22 cellular contexts compared by ENCODE assay signal in the genomic region with DNA sequence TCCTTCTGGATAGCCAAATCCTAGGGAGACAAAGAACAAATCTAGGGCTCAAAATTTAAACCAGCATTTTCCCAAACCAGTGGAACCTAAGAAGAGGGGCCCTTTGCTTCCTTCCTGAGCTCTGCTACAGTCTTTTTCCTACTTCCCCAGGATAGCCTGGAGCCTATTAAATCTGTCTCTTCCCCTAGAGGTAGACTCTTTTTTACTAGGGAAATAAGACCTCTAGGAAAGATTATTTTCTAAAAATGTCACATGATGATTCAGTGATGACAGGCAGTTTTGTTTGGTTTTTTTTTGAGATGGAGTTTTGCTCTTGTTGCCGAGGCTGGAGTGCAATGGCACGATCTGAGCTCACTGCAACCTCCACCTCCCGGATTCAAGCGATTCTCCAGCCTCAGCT. TPM values are rescaled to one million over a fixed set of nuclear protein-coding genes. Genes with fewer than 3 reads are reported as not detected.
A peak's percentile ranks its signal among the peaks of the same experiment; 100 is the strongest.
DNase-seq lines count a peak whose midpoint lies in the region; ATAC-seq, FAIRE-seq and TF ChIP-seq lines count a peak whose summit lies in the region.
"Had no signal": no experiment of that assay in that cellular context is flagged by ENCODE, and none has a peak within 500 bp of the region (broad histone marks: within the 10 kb centered on the region; RNA-seq: fewer than 3 reads in every experiment).

No MANE protein-coding gene starts in this region.

- TF ChIP-seq EP300 in K562 (IDR thresholded peaks at IDR 0.05; ENCODE audit: low read length) (no peak), transverse colon (IDR thresholded peaks at IDR 0.05; ENCODE audit: low read depth) (no peak)

- WGBS in K562 (ENCODE audit: insufficient coverage, low coverage, missing lambda C conversion rate), result 71% methylated on average over 4 of the region's 4 CpGs
- 88 to 94% methylated on average over 3 to 4 of the region's 4 CpGs for WGBS in transverse colon (ENCODE audit: low coverage in 1 of 2), 2 donors

- CTCF ChIA-PET in K562 (lab: Yijun Ruan, JAX; ENCODE audit: low intra/inter-chr PET ratio), result no interaction called here
- CTCF ChIA-PET in A673 (lab: Charles Lee), result no interaction called here

- H3K4me1 ChIP-seq in BLaER1 (peaks cover 17% of the 10 kb centered on the region), K562 (replicated peaks in 1 of 2; ENCODE audit: control insufficient read depth in 2 of 2, insufficient read depth in 2 of 2, low read length in 2 of 2) (no peaks in the 10 kb centered on the region), A673 (ENCODE audit: insufficient read depth, low read length, poor library complexity, severe bottlenecking) (peaks cover 4% of the 10 kb centered on the region), transverse colon (no peaks in the 10 kb centered on the region)
- H3K4me1 ChIP-seq: SJSA1 had no signal

- no peaks in the 10 kb centered on the region for H3K9me1 ChIP-seq in K562 (ENCODE audit: control insufficient read depth, insufficient read depth, low read length)

- POLR2A ChIA-PET in K562 (lab: Yijun Ruan, JAX), result interaction anchor here (0.7 to 2.6 kb wide), 5 partner anchors 10 to 28 kb away, joined by 3 to 9 read pairs (median 3); no protein-coding TSS in a partner anchor
- POLR2A ChIA-PET in A673 (lab: Charles Lee; ENCODE audit: low non-redundant PET), result no interaction called here

- intact Hi-C loops in K562 (cut with micrococcal nuclease) (no loop called here), A673 (cut with micrococcal nuclease; ENCODE audit: unreplicated experiment) (no loop called here), transverse colon (cut with DNase I; ENCODE audit: low total_unique reads) (no loop called here)

- H3K9ac ChIP-seq in BLaER1, result no peak overlapping the region
- H3K9ac ChIP-seq in K562 (ENCODE audit: insufficient read depth in 1 of 2, low read depth in 2 of 2, low read length in 2 of 2), result no peak overlapping the region
- H3K9ac ChIP-seq: GM23248 had no signal

- no peak overlapping the region for H2AFZ ChIP-seq in K562 (ENCODE audit: low read depth, low read length)
- H2AFZ ChIP-seq: GM23248, PC-9 had no signal

- in situ Hi-C loops in K562 (cut with MboI), result no loop called here
- in situ Hi-C loops in transverse colon (cut with MboI; ENCODE audit: low pct_ligation_motif_present in 1 of 4, low pct_unique_long_range_greater_than_20kb in 1 of 4, low sequenced_read_pairs in 3 of 4), result no loop called here

- TF ChIP-seq POLR2A in K562 (conservative IDR thresholded peaks at IDR 0.05), result no peak
- no peak for TF ChIP-seq POLR2A in transverse colon (IDR thresholded peaks at IDR 0.05)

- H3K4me2 ChIP-seq in BLaER1, result peak overlapping the region; percentile 32; the same call in 1 of the 2 replicates
- H3K4me2 ChIP-seq in K562 (ENCODE audit: insufficient read depth, low read length), result no peak overlapping the region
- H3K4me2 ChIP-seq: PC-9 had no signal

- H3K27ac ChIP-seq in 22Rv1 (peak overlapping the region; percentile 63), BLaER1 (no peak overlapping the region), K562 (ENCODE audit: extremely low read depth, low read depth, low read length) (no peak overlapping the region), A673 (ENCODE audit: low read depth, low read length, poor library complexity, severe bottlenecking) (no peak overlapping the region), transverse colon (no peak overlapping the region)
- H3K27ac ChIP-seq: GM23248, PC-9, SJSA1 had no signal

- FAIRE-seq in K562 (lab: Jason Lieb, UNC), result no peak
- FAIRE-seq: D721Med had no signal

- H4K20me1 ChIP-seq in BLaER1 (no peaks in the 10 kb centered on the region), K562 (replicated peaks; ENCODE audit: control insufficient read depth, insufficient read depth, low read length) (no peaks in the 10 kb centered on the region)

- H3K36me3 ChIP-seq in BLaER1, result peaks cover 100% of the 10 kb centered on the region
- H3K36me3 ChIP-seq in K562 (ENCODE audit: control insufficient read depth, insufficient read depth, low read length), result peaks cover 92% of the 10 kb centered on the region
- H3K36me3 ChIP-seq in A673 (ENCODE audit: insufficient read depth, low read length, poor library complexity, severe bottlenecking), result peaks cover 83% of the 10 kb centered on the region
- peaks cover 0 to 57% (median 28%) of the 10 kb centered on the region in 4 donors for H3K36me3 ChIP-seq in transverse colon

- H3K9me3 ChIP-seq in BLaER1 (no peaks in the 10 kb centered on the region), K562 (replicated peaks; ENCODE audit: control insufficient read depth, insufficient read depth, low read depth, low read length) (no peaks in the 10 kb centered on the region), A673 (ENCODE audit: low read depth, low read length, poor library complexity, severe bottlenecking) (no peaks in the 10 kb centered on the region), transverse colon (no peaks in the 10 kb centered on the region)
- H3K9me3 ChIP-seq: SJSA1 had no signal

- no peaks in the 10 kb centered on the region for H3K79me2 ChIP-seq in K562 (ENCODE audit: control insufficient read depth, insufficient read depth, low read length)

- no TSS peak for BruUV-seq in K562 (replicated peaks; lab: Mats Ljungman, UMichigan)
- BruUV-seq in A673 (replicated peaks; lab: Mats Ljungman, UMichigan), result no TSS peak

- TF ChIP-seq RAD21 in K562 (CRISPR knock-in tag; conservative IDR thresholded peaks at IDR 0.05 in 1 of 2, IDR thresholded peaks at IDR 0.05 in 1 of 2), result no peak

- H3K4me3 ChIP-seq in BLaER1 (no peak overlapping the region), LNCaP clone FGC (ENCODE audit: low read depth, low read length) (peak overlapping the region; percentile 33), K562 (no peak overlapping the region), A673 (ENCODE audit: low read depth, low read length, poor library complexity, severe bottlenecking) (no peak overlapping the region), transverse colon (no peak overlapping the region)
- H3K4me3 ChIP-seq: GM23248, PC-9, SJSA1 had no signal

- H3K27me3 ChIP-seq in BLaER1 (no peaks in the 10 kb centered on the region), K562 (ENCODE audit: control insufficient read depth in 2 of 2, insufficient read depth in 2 of 2, low read length in 2 of 2) (no peaks in the 10 kb centered on the region), A673 (replicated peaks; ENCODE audit: insufficient read depth, low read depth, low read length, poor library complexity) (no peaks in the 10 kb centered on the region), transverse colon (no peaks in the 10 kb centered on the region)
- H3K27me3 ChIP-seq: SJSA1 had no signal

- no peak for DNase-seq in LNCaP clone FGC (ENCODE audit: low read depth)
- no peak for DNase-seq in K562 (ENCODE audit: extremely low read depth in 1 of 4, low spot score in 3 of 4)
- DNase-seq in activated CD8-positive, alpha-beta memory T cell treated with anti-CD3 and anti-CD28 coated beads, Interleukin-2, amount 50 U/mL, for 4 hours, result no peak
- no peak for DNase-seq in A673 (ENCODE audit: low spot score)
- DNase-seq in transverse colon, result no peak
- DNase-seq: CD4-positive, alpha-beta T cell; GM23248; H9; KBM-7; NCI-H1048; NCI-H1417 treated with DMSO at 0.1 percent for 48 hours; NCI-H187; NCI-H2081 treated with DMSO at 0.1 percent for 48 hours; NCI-H226; PC-9; Right ventricle myocardium superior had no signal

- no peak for ATAC-seq in K562
- no peak for ATAC-seq in GM21825 (IDR thresholded peaks at IDR 0.05; ENCODE audit: unreplicated experiment)

- TF ChIP-seq CTCF in 22Rv1 (IDR thresholded peaks at IDR 0.05) (no peak), LNCaP clone FGC (IDR thresholded peaks at IDR 0.05; ENCODE audit: control insufficient read depth, extremely low read depth, insufficient read depth) (no peak), K562 (IDR thresholded peaks at IDR 0.05 in 2 of 3, conservative IDR thresholded peaks at IDR 0.05 in 1 of 3; ENCODE audit: insufficient read depth in 2 of 3, low read depth in 1 of 3, low read length in 3 of 3) (no peak), A673 (conservative IDR thresholded peaks at IDR 0.05; ENCODE audit: low read depth, low read length) (no peak), transverse colon (IDR thresholded peaks at IDR 0.05) (no peak)

RNA-seq across cellular contexts. Expression of gene RMDN3, which starts 18.5 kb away (rescaled TPM):
- 63.2 and 82.7 TPM in 2 replicates for total RNA-seq in K562 (2011; cell fraction: chromatin; rRNA removed; ENCODE audit: low replicate concordance)
- total RNA-seq in K562 (2011; cell fraction: nucleolus; rRNA removed), result 59.7 and 60.7 TPM in 2 replicates
- 60.9 and 71.7 TPM in 2 replicates for total RNA-seq in K562 (2011; cell fraction: nucleoplasm; rRNA removed)
- total RNA-seq in K562 (2014; rRNA removed), result 25.9 and 33.8 TPM in 2 replicates
- 23.5 and 24.9 TPM in 2 replicates for total RNA-seq in K562 (2014; rRNA removed; fragmentation: Illumina TruSeq; extraction: Trizol)
- total RNA-seq in K562 (2015; rRNA removed; fragmentation: Illumina TruSeq; extraction: Trizol), result 25.4 and 26.4 TPM in 2 replicates
- 38.2 and 39.4 TPM in 2 replicates for total RNA-seq in K562 (2021)
- 28.9 and 32.7 TPM in 2 replicates for polyA plus RNA-seq in K562 (2011; rRNA removed)
- 22.9 and 23.4 TPM in 2 replicates for polyA plus RNA-seq in K562 (2011; cell fraction: cytosol; rRNA removed)
- 38.7 and 41.9 TPM in 2 replicates for polyA plus RNA-seq in K562 (2011; cell fraction: nucleus; rRNA removed)
- polyA plus RNA-seq in K562 (2012), result 32.4 and 38.8 TPM in 2 replicates
- polyA plus RNA-seq in K562 (2014; fragmentation: Illumina TruSeq; extraction: Trizol), result 31.4 and 33.3 TPM in 2 replicates
- polyA plus RNA-seq in K562 (2014; fragmentation: Nextera tagmentation; extraction: Ambion mirVana), result 1 to 10 TPM; 8.1 to 8.9 TPM
- 35.7 and 36.4 TPM in 2 replicates for polyA plus RNA-seq in K562 (2014; rRNA removed)
- 19.4 and 23.6 TPM in 2 replicates for polyA minus RNA-seq in K562 (2011; rRNA and poly(A)+ RNA removed)
- polyA minus RNA-seq in K562 (2011; cell fraction: cytosol; rRNA and poly(A)+ RNA removed), result 13.7 and 16.1 TPM in 2 replicates
- 13.3 and 25.8 TPM in 2 replicates for polyA minus RNA-seq in K562 (2011; cell fraction: nucleus; rRNA and poly(A)+ RNA removed)
- 50.8 and 50.9 TPM in 2 replicates for total RNA-seq in A673 (2021)
- total RNA-seq in transverse colon, result 100 to 1,000 TPM in 1 of 4 donors, 10 to 100 TPM in 3; 16.5 to 131 (median 32.7) TPM

RNA-seq across cellular contexts. Expression of gene GCHFR, which starts 27.3 kb away (rescaled TPM):
- total RNA-seq in K562 (2011; cell fraction: chromatin; rRNA removed; ENCODE audit: low replicate concordance), result 5.8 and 10.5 TPM in 2 replicates
- total RNA-seq in K562 (2011; cell fraction: nucleolus; rRNA removed), result 15.2 and 19.6 TPM in 2 replicates
- 9.9 and 10.0 TPM in 2 replicates for total RNA-seq in K562 (2011; cell fraction: nucleoplasm; rRNA removed)
- total RNA-seq in K562 (2014; rRNA removed) (81.2 and 83.5 TPM in 2 replicates), K562 (2014; rRNA removed; fragmentation: Illumina TruSeq; extraction: Trizol) (5.3 and 8.7 TPM in 2 replicates), K562 (2015; rRNA removed; fragmentation: Illumina TruSeq; extraction: Trizol) (28.2 and 30.0 TPM in 2 replicates), K562 (2021) (31.9 and 37.3 TPM in 2 replicates), A673 (2021) (7.1 and 10.8 TPM in 2 replicates), transverse colon (10 to 100 TPM; 22.5 to 58.5 (median 46.5) TPM)
- polyA plus RNA-seq in K562 (2011; rRNA removed) (20.8 and 33.6 TPM in 2 replicates), K562 (2014; fragmentation: Illumina TruSeq; extraction: Trizol) (16.0 and 25.7 TPM in 2 replicates), K562 (2014; fragmentation: Nextera tagmentation; extraction: Ambion mirVana) (10 to 100 TPM; 10.1 to 18.2 TPM), K562 (2014; rRNA removed) (55.2 and 75.1 TPM in 2 replicates)
- 73.6 and 108 TPM in 2 replicates for polyA plus RNA-seq in K562 (2011; cell fraction: cytosol; rRNA removed)
- 19.7 and 25.2 TPM in 2 replicates for polyA plus RNA-seq in K562 (2011; cell fraction: nucleus; rRNA removed)
- 27.0 and 47.9 TPM in 2 replicates for polyA plus RNA-seq in K562 (2012)
- 4.2 and 5.4 TPM in 2 replicates for polyA minus RNA-seq in K562 (2011; rRNA and poly(A)+ RNA removed)
- polyA minus RNA-seq in K562 (2011; cell fraction: cytosol; rRNA and poly(A)+ RNA removed), result 9.0 and 17.8 TPM in 2 replicates
- polyA minus RNA-seq in K562 (2011; cell fraction: nucleus; rRNA and poly(A)+ RNA removed), result 11.4 and 17.0 TPM in 2 replicates

RNA-seq across cellular contexts. Expression of gene C15orf62, which starts 33.2 kb away (rescaled TPM):
- total RNA-seq in K562 (2011; cell fraction: chromatin; rRNA removed; ENCODE audit: low replicate concordance), result 0.51 and 0.67 TPM in 2 replicates
- total RNA-seq in K562 (2011; cell fraction: nucleolus; rRNA removed), result 0.39 and 0.50 TPM in 2 replicates
- total RNA-seq in K562 (2011; cell fraction: nucleoplasm; rRNA removed), result 0.22 TPM in 1 of 2 replicates, not detected in the other
- total RNA-seq in K562 (2014; rRNA removed), result 0.29 and 0.36 TPM in 2 replicates
- total RNA-seq in K562 (2014; rRNA removed; fragmentation: Illumina TruSeq; extraction: Trizol), result 0.22 and 0.29 TPM in 2 replicates
- total RNA-seq in K562 (2015; rRNA removed; fragmentation: Illumina TruSeq; extraction: Trizol), result 0.57 and 0.76 TPM in 2 replicates
- total RNA-seq in K562 (2021), result 0.40 and 0.45 TPM in 2 replicates
- polyA plus RNA-seq in K562 (2011; rRNA removed), result 0.08 and 0.20 TPM in 2 replicates
- polyA plus RNA-seq in K562 (2011; cell fraction: cytosol; rRNA removed), result 0.12 and 0.15 TPM in 2 replicates
- polyA plus RNA-seq in K562 (2011; cell fraction: nucleus; rRNA removed), result 0.24 and 0.34 TPM in 2 replicates
- polyA plus RNA-seq in K562 (2012), result 1.0 and 2.9 TPM in 2 replicates
- 0.28 and 0.31 TPM in 2 replicates for polyA plus RNA-seq in K562 (2014; fragmentation: Illumina TruSeq; extraction: Trizol)
- polyA plus RNA-seq in K562 (2014; fragmentation: Nextera tagmentation; extraction: Ambion mirVana), result under 1 TPM in 1 of 2 experiments, not detected in 1; 0.01 TPM
- 0.17 and 0.32 TPM in 2 replicates for polyA plus RNA-seq in K562 (2014; rRNA removed)
- 0.28 and 0.36 TPM in 2 replicates for polyA minus RNA-seq in K562 (2011; rRNA and poly(A)+ RNA removed)
- polyA minus RNA-seq in K562 (2011; cell fraction: cytosol; rRNA and poly(A)+ RNA removed), result not detected in 2 replicates
- 0.27 and 0.67 TPM in 2 replicates for polyA minus RNA-seq in K562 (2011; cell fraction: nucleus; rRNA and poly(A)+ RNA removed)
- 0.33 and 0.62 TPM in 2 replicates for total RNA-seq in A673 (2021)
- under 1 TPM in 2 of 4 donors, not detected in 2; 0.14 to 0.32 TPM for total RNA-seq in transverse colon
- total RNA-seq: GM23248, RPMI7951 had no signal

RNA-seq across cellular contexts. Expression of gene RAD51, which starts 41.6 kb away (rescaled TPM):
- 42.1 and 48.9 TPM in 2 replicates for total RNA-seq in K562 (2011; cell fraction: chromatin; rRNA removed; ENCODE audit: low replicate concordance)
- total RNA-seq in K562 (2011; cell fraction: nucleolus; rRNA removed), result 41.2 and 42.0 TPM in 2 replicates
- total RNA-seq in K562 (2011; cell fraction: nucleoplasm; rRNA removed), result 38.6 and 43.4 TPM in 2 replicates
- total RNA-seq in K562 (2014; rRNA removed), result 34.6 and 41.9 TPM in 2 replicates
- 29.8 and 35.7 TPM in 2 replicates for total RNA-seq in K562 (2014; rRNA removed; fragmentation: Illumina TruSeq; extraction: Trizol)
- total RNA-seq in K562 (2015; rRNA removed; fragmentation: Illumina TruSeq; extraction: Trizol), result 25.4 and 26.8 TPM in 2 replicates
- total RNA-seq in K562 (2021), result 55.3 and 63.8 TPM in 2 replicates
- 40.7 and 49.7 TPM in 2 replicates for polyA plus RNA-seq in K562 (2011; rRNA removed)
- polyA plus RNA-seq in K562 (2011; cell fraction: cytosol; rRNA removed), result 42.9 and 45.9 TPM in 2 replicates
- 33.2 and 40.6 TPM in 2 replicates for polyA plus RNA-seq in K562 (2011; cell fraction: nucleus; rRNA removed)
- polyA plus RNA-seq in K562 (2012), result 48.5 and 49.7 TPM in 2 replicates
- polyA plus RNA-seq in K562 (2014; fragmentation: Illumina TruSeq; extraction: Trizol), result 48.5 and 52.3 TPM in 2 replicates
- 10 to 100 TPM; 16.0 to 16.6 TPM for polyA plus RNA-seq in K562 (2014; fragmentation: Nextera tagmentation; extraction: Ambion mirVana)
- polyA plus RNA-seq in K562 (2014; rRNA removed), result 44.8 and 46.7 TPM in 2 replicates
- polyA minus RNA-seq in K562 (2011; rRNA and poly(A)+ RNA removed), result 42.0 and 48.3 TPM in 2 replicates
- polyA minus RNA-seq in K562 (2011; cell fraction: cytosol; rRNA and poly(A)+ RNA removed), result 25.9 and 29.5 TPM in 2 replicates
- polyA minus RNA-seq in K562 (2011; cell fraction: nucleus; rRNA and poly(A)+ RNA removed), result 14.4 and 23.3 TPM in 2 replicates
- 44.8 and 51.1 TPM in 2 replicates for total RNA-seq in A673 (2021)
- 10 to 100 TPM in 1 of 4 donors, 1 to 10 TPM in 3; 1.1 to 31.6 (median 1.8) TPM for total RNA-seq in transverse colon
